ENCODE assay signal across 11 cellular contexts in genomic region chr12:14777271-14777670, GRCh38. TPM values are rescaled to one million over a fixed set of nuclear protein-coding genes. Genes with fewer than 3 reads are reported as not detected.
DNase-seq lines count a peak whose midpoint lies in the region; ATAC-seq and TF ChIP-seq lines count a peak whose summit lies in the region.
"Had no signal": no experiment of that assay in that cellular context is flagged by ENCODE, and none has a peak within 500 bp of the region (broad histone marks: within the 10 kb centered on the region; RNA-seq: fewer than 3 reads in every experiment).

No MANE protein-coding gene starts in this region.

- H3K27ac Mint-ChIP-seq in osteocyte (ENCODE audit: unreplicated experiment), result peak overlapping the region; percentile 99

- no peak overlapping the region for H3K4me3 Mint-ChIP-seq in osteocyte (ENCODE audit: unreplicated experiment)

- no peak for TF ChIP-seq CTCF in osteocyte (IDR thresholded peaks at IDR 0.05)

- no peak for ATAC-seq in GM21825 (IDR thresholded peaks at IDR 0.05; ENCODE audit: unreplicated experiment)
- no peak for ATAC-seq in GM19023 (IDR thresholded peaks at IDR 0.05; ENCODE audit: unreplicated experiment)
- ATAC-seq in HG02610 (IDR thresholded peaks at IDR 0.05; ENCODE audit: unreplicated experiment), result no peak
- no peak for ATAC-seq in HG02938 (IDR thresholded peaks at IDR 0.05; ENCODE audit: unreplicated experiment)

- H3K4me1 Mint-ChIP-seq in osteocyte (ENCODE audit: unreplicated experiment), result peaks cover 51% of the 10 kb centered on the region

- peak overlapping the region; percentile 15 for H3K27ac ChIP-seq in epithelial cell of prostate

- no peaks in the 10 kb centered on the region for H3K27me3 Mint-ChIP-seq in osteocyte (ENCODE audit: unreplicated experiment)
- H3K27me3 Mint-ChIP-seq: CD8-positive, alpha-beta memory T cell had no signal

- H3K36me3 Mint-ChIP-seq in osteocyte (ENCODE audit: unreplicated experiment), result no peaks in the 10 kb centered on the region

- H3K9me3 Mint-ChIP-seq in osteocyte (ENCODE audit: unreplicated experiment), result no peaks in the 10 kb centered on the region
- H3K9me3 Mint-ChIP-seq: CD8-positive, alpha-beta memory T cell had no signal

- DNase-seq in DMS53 (lab: John Stamatoyannopoulos, UW) (peak; percentile 85), NCI-H146 treated with DMSO at 0.1 percent for 48 hours (lab: John Stamatoyannopoulos, UW; ENCODE audit: unreplicated experiment) (peak; percentile 18), epithelial cell of prostate (ENCODE audit: low read depth, low spot score) (no peak), osteocyte (ENCODE audit: extremely low spot score, unreplicated experiment) (no peak)
- DNase-seq: CD8-positive, alpha-beta memory T cell had no signal

RNA-seq across cellular contexts. Expression of gene WBP11, which starts 26.0 kb away (rescaled TPM):
- 62.4 and 64.3 TPM in 2 replicates for total RNA-seq in osteocyte

RNA-seq across cellular contexts. Expression of gene C12orf60, which starts 26.2 kb away (rescaled TPM):
- total RNA-seq in osteocyte, result 0.84 and 1.2 TPM in 2 replicates

RNA-seq across cellular contexts. Expression of gene SMCO3, which starts 36.7 kb away (rescaled TPM):
- not detected in 2 replicates for total RNA-seq in osteocyte
- total RNA-seq: CD8-positive, alpha-beta memory T cell; epithelial cell of proximal tubule; suprapubic skin had no signal

Comparison
In these comparisons a context has a peak if more than half of its experiments do, and no peak if none do; other contexts are left out.
1. DNase-seq: peak in DMS53 (single experiment) and NCI-H146 treated with DMSO at 0.1 percent for 48 hours (single experiment); none in epithelial cell of prostate (single experiment) and osteocyte (single experiment).